8 cellular contexts compared by ENCODE assay signal in genomic region chr9:128339761-128340690, GRCh38. TPM values are rescaled to one million over a fixed set of nuclear protein-coding genes. Genes with fewer than 3 reads are reported as not detected.
DNase-seq lines count a peak whose midpoint lies in the region; ATAC-seq and TF ChIP-seq lines count a peak whose summit lies in the region.

Gene SLC27A4 (plus strand): TSS chr9:128340527. CDS start chr9:128343133, 2,606 bp downstream.

- peak in 1 of 9 donors; percentile 9 for TF ChIP-seq CTCF in heart right ventricle (IDR thresholded peaks at IDR 0.05)
- TF ChIP-seq CTCF in upper lobe of right lung (IDR thresholded peaks at IDR 0.05): no peak

- ATAC-seq in heart right ventricle (peak; percentile 90 to 95 (median 92)), upper lobe of right lung (peak; percentile 95)

- DNase-seq in G401 (ENCODE audit: low spot score): peak; percentile 82
- peak; percentile 72 to 83 for DNase-seq in HAP-1 (ENCODE audit: low spot score in 2 of 2)
- peak; percentile 60 for DNase-seq in MV-4-11 (lab: John Stamatoyannopoulos, UW)
- DNase-seq in T-helper 1 cell: peak; percentile 70 to 86 (median 78)
- peak; percentile 58 to 80 for DNase-seq in heart right ventricle
- peak; percentile 88 for DNase-seq in posterior vena cava (ENCODE audit: low spot score)
- DNase-seq in upper lobe of right lung: peak; percentile 93

- 5 to 8% (median 7%) methylated on average over 47 to 74 of the region's 75 CpGs for WGBS in adipose tissue, 3 donors
- 6% methylated on average over 72 to 75 of the region's 75 CpGs for WGBS in heart right ventricle, 2 donors

- no peaks in the 10 kb centered on the region for H3K9me3 ChIP-seq in HAP-1
- H3K9me3 ChIP-seq in heart right ventricle: no peaks in the 10 kb centered on the region
- no peaks in the 10 kb centered on the region for H3K9me3 ChIP-seq in upper lobe of right lung

- peaks cover 27% of the 10 kb centered on the region for H3K36me3 ChIP-seq in HAP-1 (replicated peaks)
- H3K36me3 ChIP-seq in heart right ventricle: peaks cover 0 to 32% (median 21%) of the 10 kb centered on the region in 9 donors
- peaks cover 23% of the 10 kb centered on the region for H3K36me3 ChIP-seq in upper lobe of right lung

- peak within 1 kb of the TSS; percentile 88 for H3K4me3 ChIP-seq in HAP-1
- peak within 1 kb of the TSS; percentile 58 to 96 (median 86) for H3K4me3 ChIP-seq in heart right ventricle
- H3K4me3 ChIP-seq in upper lobe of right lung: peak within 1 kb of the TSS; percentile 91

- intact Hi-C loops in heart right ventricle (cut with DNase I) (loop anchor here in 4 of 10 donors (5.0 to 10.0 kb wide), 2 partner anchors 43 to 145 kb away; partner anchors contain the start of gene CIZ1 (in 3 of the 4)), posterior vena cava (cut with DNase I) (no loop called here), upper lobe of right lung (cut with DNase I) (loop anchor here (10.0 kb wide), 1 partner anchor 45 kb away; no protein-coding TSS in a partner anchor)

- no peaks in the 10 kb centered on the region for H3K27me3 ChIP-seq in HAP-1 (ENCODE audit: low read depth)
- no peaks in the 10 kb centered on the region for H3K27me3 ChIP-seq in heart right ventricle
- no peaks in the 10 kb centered on the region for H3K27me3 ChIP-seq in upper lobe of right lung

- no peaks in the 10 kb centered on the region for H3K4me1 ChIP-seq in HAP-1
- H3K4me1 ChIP-seq in heart right ventricle: peaks cover 0 to 18% (median 13%) of the 10 kb centered on the region in 9 donors
- H3K4me1 ChIP-seq in upper lobe of right lung: peaks cover 4% of the 10 kb centered on the region

- no peak within 1 kb of the TSS for H3K27ac ChIP-seq in adipose tissue (ENCODE audit: low read depth, low read length)
- H3K27ac ChIP-seq in heart right ventricle: peak within 1 kb of the TSS in 9 of 10 donors; percentile 64 to 85 (median 77)
- peak within 1 kb of the TSS; percentile 76 for H3K27ac ChIP-seq in upper lobe of right lung

- in situ Hi-C loops in G401 (cut with HindIII; ENCODE audit: low sequenced_read_pairs) (no loop called here), HAP-1 (cut with MboI; ENCODE audit: low sequenced_read_pairs) (no loop called here)

RNA-seq across cellular contexts. Expression of gene SLC27A4, which starts in this region (rescaled TPM):
- total RNA-seq in G401 (2014; rRNA removed; shearing (Covaris generic)): 48.7 and 49.0 TPM in 2 replicates
- 10 to 100 TPM; 10.9 to 16.7 (median 13.6) TPM for polyA plus RNA-seq in adipose tissue
- total RNA-seq in heart right ventricle: 10 to 100 TPM in 9 of 10 donors, 1 to 10 TPM in 1; 10.0 to 26.3 (median 15.5) TPM
- polyA plus RNA-seq in heart right ventricle: 10 to 100 TPM; 35.0 to 37.2 TPM
- total RNA-seq in posterior vena cava: 10 to 100 TPM; 15.9 to 22.3 TPM
- total RNA-seq in upper lobe of right lung: 21.4 TPM
